In genomic region chr14:58367296-58367695, GRCh38 we compare ENCODE assay signal across 24 cellular contexts. TPM values are rescaled to one million over a fixed set of nuclear protein-coding genes. Genes with fewer than 3 reads are reported as not detected.
DNase-seq lines count a peak whose midpoint lies in the region; ATAC-seq and TF ChIP-seq lines count a peak whose summit lies in the region.
"Had no signal": no experiment of that assay in that cellular context is flagged by ENCODE, and none has a peak within 500 bp of the region (broad histone marks: within the 10 kb centered on the region; RNA-seq: fewer than 3 reads in every experiment).

No MANE protein-coding gene starts in this region.

- ATAC-seq in activated naive CD8-positive, alpha-beta T cell treated with anti-CD3 and anti-CD28 coated beads, Interleukin-2, amount 50 U/mL, for 24 hours: no peak
- ATAC-seq in activated CD8-positive, alpha-beta memory T cell treated with anti-CD3 and anti-CD28 coated beads, Interleukin-2, amount 10 ng/mL, durations not matched to agents 7 days and 5 days: no peak
- no peak for ATAC-seq in GM18505 (IDR thresholded peaks at IDR 0.05; ENCODE audit: unreplicated experiment)

- no peak overlapping the region for H3K27ac ChIP-seq in hepatocyte
- no peak overlapping the region for H3K27ac ChIP-seq in stomach
- H3K27ac ChIP-seq: KMS-11 had no signal

- no peak overlapping the region for H3K4me3 Mint-ChIP-seq in activated naive CD8-positive, alpha-beta T cell
- H3K4me3 Mint-ChIP-seq in activated naive CD8-positive, alpha-beta T cell treated with anti-CD3 and anti-CD28 coated beads, Interleukin-2, amount 50 U/mL, for 24 hours: no peak overlapping the region
- H3K4me3 Mint-ChIP-seq in activated naive CD8-positive, alpha-beta T cell treated with anti-CD3 and anti-CD28 coated beads for 36 hours: no peak overlapping the region
- no peak overlapping the region for H3K4me3 Mint-ChIP-seq in activated CD8-positive, alpha-beta memory T cell treated with anti-CD3 and anti-CD28 coated beads, Interleukin-2, amount 10 ng/mL, durations not matched to agents 7 days and 5 days
- H3K4me3 Mint-ChIP-seq: CD14-positive monocyte, H9 had no signal

- H3K36me3 ChIP-seq in hepatocyte (replicated peaks; ENCODE audit: insufficient read depth, low read depth): peaks cover 4% of the 10 kb centered on the region
- peaks cover 15 to 99% (median 90%) of the 10 kb centered on the region in 4 donors for H3K36me3 ChIP-seq in stomach

- no peaks in the 10 kb centered on the region for H3K9me3 Mint-ChIP-seq in activated naive CD8-positive, alpha-beta T cell (ENCODE audit: low read depth)
- H3K9me3 Mint-ChIP-seq in activated naive CD8-positive, alpha-beta T cell treated with anti-CD3 and anti-CD28 coated beads, Interleukin-2, amount 50 U/mL, for 24 hours: no peaks in the 10 kb centered on the region
- no peaks in the 10 kb centered on the region for H3K9me3 Mint-ChIP-seq in activated naive CD8-positive, alpha-beta T cell treated with anti-CD3 and anti-CD28 coated beads for 36 hours
- no peaks in the 10 kb centered on the region for H3K9me3 Mint-ChIP-seq in activated CD8-positive, alpha-beta memory T cell treated with anti-CD3 and anti-CD28 coated beads, Interleukin-2, amount 10 ng/mL, durations not matched to agents 7 days and 5 days (ENCODE audit: low read depth)
- H3K9me3 Mint-ChIP-seq: CD14-positive monocyte, H9 had no signal

- H3K9me2 ChIP-seq in hepatocyte (replicated peaks; ENCODE audit: insufficient read depth): no peaks in the 10 kb centered on the region

- H3K4me2 ChIP-seq in hepatocyte: no peak overlapping the region
- H3K4me2 ChIP-seq: KMS-11 had no signal

- H3K4me1 ChIP-seq in hepatocyte (ENCODE audit: insufficient read depth) (no peaks in the 10 kb centered on the region), stomach (no peaks in the 10 kb centered on the region)

- H3K9me3 ChIP-seq in hepatocyte (ENCODE audit: low read depth): no peaks in the 10 kb centered on the region
- H3K9me3 ChIP-seq in stomach: no peaks in the 10 kb centered on the region

- CTCF ChIA-PET in activated CD8-positive, alpha-beta memory T cell treated with anti-CD3 and anti-CD28 coated beads, Interleukin-2, amount 10 ng/mL, durations not matched to agents 7 days and 5 days (lab: Charles Lee): no interaction called here

- no peaks in the 10 kb centered on the region for H3K27me3 Mint-ChIP-seq in activated naive CD8-positive, alpha-beta T cell
- H3K27me3 Mint-ChIP-seq in activated naive CD8-positive, alpha-beta T cell treated with anti-CD3 and anti-CD28 coated beads, Interleukin-2, amount 50 U/mL, for 24 hours: no peaks in the 10 kb centered on the region
- no peaks in the 10 kb centered on the region for H3K27me3 Mint-ChIP-seq in activated naive CD8-positive, alpha-beta T cell treated with anti-CD3 and anti-CD28 coated beads for 36 hours
- H3K27me3 Mint-ChIP-seq in activated CD8-positive, alpha-beta memory T cell treated with anti-CD3 and anti-CD28 coated beads, Interleukin-2, amount 10 ng/mL, durations not matched to agents 7 days and 5 days: no peaks in the 10 kb centered on the region

- WGBS in hepatocyte (ENCODE audit: low lambda C conversion rate, missing lambda C conversion rate): 95% methylated on average over 3 of the region's 3 CpGs
- 51 to 76% (median 66%) methylated on average over 3 of the region's 3 CpGs for WGBS in stomach, 5 donors

- TF ChIP-seq CTCF in hepatocyte (IDR thresholded peaks at IDR 0.05; ENCODE audit: poor library complexity) (no peak), stomach (IDR thresholded peaks at IDR 0.05) (no peak)

- H4K20me1 ChIP-seq in hepatocyte (ENCODE audit: insufficient read depth, poor library complexity, severe bottlenecking): no peaks in the 10 kb centered on the region

- no peak for TF ChIP-seq EP300 in stomach (IDR thresholded peaks at IDR 0.05)

- peaks cover 22% of the 10 kb centered on the region for H3K36me3 Mint-ChIP-seq in activated naive CD8-positive, alpha-beta T cell
- H3K36me3 Mint-ChIP-seq in activated naive CD8-positive, alpha-beta T cell treated with anti-CD3 and anti-CD28 coated beads, Interleukin-2, amount 50 U/mL, for 24 hours (ENCODE audit: low read depth): peaks cover 28% of the 10 kb centered on the region
- H3K36me3 Mint-ChIP-seq in activated naive CD8-positive, alpha-beta T cell treated with anti-CD3 and anti-CD28 coated beads for 36 hours: peaks cover 20% of the 10 kb centered on the region
- H3K36me3 Mint-ChIP-seq in activated CD8-positive, alpha-beta memory T cell treated with anti-CD3 and anti-CD28 coated beads, Interleukin-2, amount 10 ng/mL, durations not matched to agents 7 days and 5 days: peaks cover 34% of the 10 kb centered on the region

- peak overlapping the region; percentile 22 for H3K27ac Mint-ChIP-seq in activated naive CD8-positive, alpha-beta T cell
- H3K27ac Mint-ChIP-seq in activated naive CD8-positive, alpha-beta T cell treated with anti-CD3 and anti-CD28 coated beads, Interleukin-2, amount 50 U/mL, for 24 hours: no peak overlapping the region
- H3K27ac Mint-ChIP-seq in activated naive CD8-positive, alpha-beta T cell treated with anti-CD3 and anti-CD28 coated beads for 36 hours: peak overlapping the region; percentile 43
- no peak overlapping the region for H3K27ac Mint-ChIP-seq in activated CD8-positive, alpha-beta memory T cell treated with anti-CD3 and anti-CD28 coated beads, Interleukin-2, amount 10 ng/mL, durations not matched to agents 7 days and 5 days

- H3K79me2 ChIP-seq in hepatocyte: no peaks in the 10 kb centered on the region

- no peak overlapping the region for H2AFZ ChIP-seq in hepatocyte

- H3K27me3 ChIP-seq in hepatocyte (no peaks in the 10 kb centered on the region), stomach (no peaks in the 10 kb centered on the region)

- no peaks in the 10 kb centered on the region for H3K4me1 Mint-ChIP-seq in activated naive CD8-positive, alpha-beta T cell (ENCODE audit: low read depth)
- H3K4me1 Mint-ChIP-seq in activated naive CD8-positive, alpha-beta T cell treated with anti-CD3 and anti-CD28 coated beads, Interleukin-2, amount 50 U/mL, for 24 hours: no peaks in the 10 kb centered on the region
- peaks cover 8% of the 10 kb centered on the region for H3K4me1 Mint-ChIP-seq in activated naive CD8-positive, alpha-beta T cell treated with anti-CD3 and anti-CD28 coated beads for 36 hours
- peaks cover 5% of the 10 kb centered on the region for H3K4me1 Mint-ChIP-seq in activated CD8-positive, alpha-beta memory T cell treated with anti-CD3 and anti-CD28 coated beads, Interleukin-2, amount 10 ng/mL, durations not matched to agents 7 days and 5 days
- H3K4me1 Mint-ChIP-seq: H9 had no signal

- TF ChIP-seq POLR2A in stomach (IDR thresholded peaks at IDR 0.05) (no peak), GM18505 (IDR thresholded peaks at IDR 0.05; ENCODE audit: borderline replicate concordance, extremely low read depth, insufficient read depth, insufficient read length) (no peak)

- no peak for DNase-seq in activated naive CD8-positive, alpha-beta T cell treated with anti-CD3 and anti-CD28 coated beads, Interleukin-2, amount 50 U/mL, for 24 hours
- no peak for DNase-seq in activated naive CD8-positive, alpha-beta T cell treated with anti-CD3 and anti-CD28 coated beads for 36 hours
- peak; percentile 5 for DNase-seq in hepatocyte (ENCODE audit: low spot score)
- peak; percentile 40 for DNase-seq in stomach
- DNase-seq in NCI-H2227 treated with DMSO at 0.1 percent for 48 hours (lab: John Stamatoyannopoulos, UW): no peak
- no peak for DNase-seq in activated CD8-positive, alpha-beta memory T cell treated with anti-CD3 and anti-CD28 coated beads, Interleukin-2, amount 10 ng/mL, durations not matched to agents 7 days and 5 days
- DNase-seq: 8988T, COR-L47, H9, NCI-H1048, NCI-H1436 treated with DMSO at 0.1 percent for 48 hours, NCI-H2029 treated with DMSO at 0.1 percent for 48 hours, NCI-H2171, NCI-H446 treated with DMSO at 0.1 percent for 48 hours, OCI-M1, SIG-M5 had no signal

- intact Hi-C loops in stomach (cut with DNase I; ENCODE audit: low total_unique reads): no loop called here

- H3K4me3 ChIP-seq in hepatocyte (no peak overlapping the region), stomach (no peak overlapping the region)

RNA-seq across cellular contexts. Expression of gene TOMM20L, which starts 28.4 kb away (rescaled TPM):
- not detected for total RNA-seq in activated naive CD8-positive, alpha-beta T cell treated with anti-CD3 and anti-CD28 coated beads for 36 hours
- not detected in 2 replicates for total RNA-seq in hepatocyte
- polyA plus RNA-seq in hepatocyte: 0.33 TPM in 1 of 2 replicates, not detected in the other
- total RNA-seq in stomach: not detected
- not detected for polyA plus RNA-seq in stomach
- not detected for total RNA-seq in activated CD8-positive, alpha-beta memory T cell treated with anti-CD3 and anti-CD28 coated beads, Interleukin-2, amount 10 ng/mL, durations not matched to agents 7 days and 5 days
- total RNA-seq: H9, HT-29, MCF 10A, RPMI7951 had no signal
- polyA plus RNA-seq: AG04450 had no signal

Comparison
In these comparisons a context has a peak if more than half of its experiments do, and no peak if none do; other contexts are left out.
1. H3K27ac Mint-ChIP-seq: peak in activated naive CD8-positive, alpha-beta T cell (single experiment) and activated naive CD8-positive, alpha-beta T cell treated with anti-CD3 and anti-CD28 coated beads for 36 hours (single experiment); none in activated naive CD8-positive, alpha-beta T cell treated with anti-CD3 and anti-CD28 coated beads, Interleukin-2, amount 50 U/mL, for 24 hours (single experiment) and activated CD8-positive, alpha-beta memory T cell treated with anti-CD3 and anti-CD28 coated beads, Interleukin-2, amount 10 ng/mL, durations not matched to agents 7 days and 5 days (single experiment).
2. DNase-seq: peak in hepatocyte (single experiment) and stomach (single experiment); none in activated naive CD8-positive, alpha-beta T cell treated with anti-CD3 and anti-CD28 coated beads, Interleukin-2, amount 50 U/mL, for 24 hours (single experiment), activated naive CD8-positive, alpha-beta T cell treated with anti-CD3 and anti-CD28 coated beads for 36 hours (single experiment), NCI-H2227 treated with DMSO at 0.1 percent for 48 hours (single experiment) and activated CD8-positive, alpha-beta memory T cell treated with anti-CD3 and anti-CD28 coated beads, Interleukin-2, amount 10 ng/mL, durations not matched to agents 7 days and 5 days (single experiment).